ENCODE assay signal across 9 cellular contexts in the genomic region with DNA sequence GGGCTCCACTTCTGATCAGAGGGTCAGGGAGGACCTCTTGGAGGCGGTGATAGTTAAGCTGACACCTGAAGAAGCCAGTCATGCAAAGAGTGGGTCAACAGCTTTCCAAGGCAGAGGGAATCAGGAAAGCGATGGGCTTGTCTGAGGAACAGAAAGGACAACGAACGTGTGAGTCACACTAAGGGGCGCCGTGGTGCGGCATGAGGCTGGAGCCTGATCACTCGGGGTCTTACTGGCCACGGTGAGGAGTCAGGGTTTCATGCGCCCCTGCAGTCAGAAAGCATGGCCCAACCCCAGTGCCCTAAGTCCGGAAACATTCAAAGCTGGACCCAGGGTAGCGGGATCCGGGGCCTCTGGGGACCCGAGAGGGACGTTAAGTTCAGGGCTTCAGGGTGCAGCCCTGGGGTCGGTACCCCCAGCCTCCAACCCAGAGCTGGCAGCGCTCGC. TPM values are rescaled to one million over a fixed set of nuclear protein-coding genes. Genes with fewer than 3 reads are reported as not detected.
DNase-seq lines count a peak whose midpoint lies in the region; ATAC-seq, FAIRE-seq and TF ChIP-seq lines count a peak whose summit lies in the region.
"Had no signal": no experiment of that assay in that cellular context is flagged by ENCODE, and none has a peak within 500 bp of the region (broad histone marks: within the 10 kb centered on the region; RNA-seq: fewer than 3 reads in every experiment).

No MANE protein-coding gene starts in this region.

- H3K36me3 ChIP-seq in GM23248 (ENCODE audit: low read depth): no peaks in the 10 kb centered on the region
- no peaks in the 10 kb centered on the region for H3K36me3 ChIP-seq in hepatocyte (replicated peaks; ENCODE audit: insufficient read depth, low read depth)
- H3K36me3 ChIP-seq in smooth muscle cell (ENCODE audit: low read depth): no peaks in the 10 kb centered on the region

- H3K9me3 Mint-ChIP-seq in activated CD8-positive, alpha-beta T cell treated with anti-CD3 and anti-CD28 coated beads for 36 hours: no peaks in the 10 kb centered on the region

- H3K27me3 ChIP-seq in GM23248 (replicated peaks; ENCODE audit: insufficient read depth) (peaks cover 16% of the 10 kb centered on the region; the same call in 1 of the 2 replicates), hepatocyte (peaks cover 25% of the 10 kb centered on the region), smooth muscle cell (ENCODE audit: low read depth) (peaks cover 33% of the 10 kb centered on the region)

- intact Hi-C loops in activated CD8-positive, alpha-beta T cell treated with anti-CD3 and anti-CD28 coated beads for 36 hours (cut with micrococcal nuclease): no loop called here

- peak overlapping the region; percentile 60 for H3K9ac ChIP-seq in GM23248
- H3K9ac ChIP-seq in smooth muscle cell (ENCODE audit: low read depth): no peak overlapping the region

- H2AFZ ChIP-seq in GM23248 (peak overlapping the region; percentile 92), hepatocyte (peak overlapping the region; percentile 62), smooth muscle cell (ENCODE audit: low read depth) (peak overlapping the region; percentile 50)

- H3K4me3 ChIP-seq in AG09309 (ENCODE audit: control insufficient read depth, low read depth, low read length) (peak overlapping the region; percentile 65), GM23248 (peak overlapping the region; percentile 78), hepatocyte (peak overlapping the region; percentile 54), smooth muscle cell (peak overlapping the region; percentile 56)

- H3K27ac ChIP-seq in GM23248 (no peak overlapping the region), hepatocyte (no peak overlapping the region), smooth muscle cell (ENCODE audit: low read depth) (no peak overlapping the region)

- peaks cover 4% of the 10 kb centered on the region; the same call in 1 of the 2 replicates for H3K4me1 ChIP-seq in GM23248 (ENCODE audit: insufficient read depth)
- H3K4me1 ChIP-seq in hepatocyte (ENCODE audit: insufficient read depth): no peaks in the 10 kb centered on the region
- H3K4me1 ChIP-seq in smooth muscle cell (ENCODE audit: low read depth): no peaks in the 10 kb centered on the region

- H3F3A ChIP-seq in GM23248 (ENCODE audit: insufficient read depth): no peaks in the 10 kb centered on the region
- H3F3A ChIP-seq in smooth muscle cell (ENCODE audit: low read depth): no peaks in the 10 kb centered on the region

- H4K20me1 ChIP-seq in GM23248 (ENCODE audit: insufficient read depth): no peaks in the 10 kb centered on the region
- no peaks in the 10 kb centered on the region for H4K20me1 ChIP-seq in hepatocyte (ENCODE audit: insufficient read depth, poor library complexity, severe bottlenecking)
- no peaks in the 10 kb centered on the region for H4K20me1 ChIP-seq in smooth muscle cell (ENCODE audit: low read depth)

- no peak for DNase-seq in AG09309 (ENCODE audit: low read depth)
- peak; percentile 41 for DNase-seq in GM23248
- peak; percentile 35 for DNase-seq in activated CD8-positive, alpha-beta T cell treated with anti-CD3 and anti-CD28 coated beads for 36 hours
- DNase-seq in hepatocyte (ENCODE audit: low spot score): peak; percentile 41
- DNase-seq in smooth muscle cell (lab: John Stamatoyannopoulos, UW; ENCODE audit: unreplicated experiment): no peak
- no peak for DNase-seq in D721Med (ENCODE audit: insufficient read length, low spot score)
- no peak for DNase-seq in dedifferentiated amniotic fluid mesenchymal stem cell (ENCODE audit: extremely low spot score)
- no peak for DNase-seq in ureter (ENCODE audit: low spot score)

- CTCF ChIA-PET in activated CD8-positive, alpha-beta T cell treated with anti-CD3 and anti-CD28 coated beads for 36 hours (lab: Charles Lee): interaction anchor here (0.8 to 2.3 kb wide), 3 partner anchors 15 to 116 kb away, joined by 3 to 20 read pairs (median 3); no protein-coding TSS in a partner anchor

- H3K27ac Mint-ChIP-seq in activated CD8-positive, alpha-beta T cell treated with anti-CD3 and anti-CD28 coated beads for 36 hours: no peak overlapping the region

- H3K4me3 Mint-ChIP-seq in activated CD8-positive, alpha-beta T cell treated with anti-CD3 and anti-CD28 coated beads for 36 hours: peak overlapping the region; percentile 75

- no peaks in the 10 kb centered on the region for H3K79me2 ChIP-seq in GM23248 (ENCODE audit: insufficient read depth)
- H3K79me2 ChIP-seq in hepatocyte: no peaks in the 10 kb centered on the region
- H3K79me2 ChIP-seq in smooth muscle cell (ENCODE audit: low read depth): no peaks in the 10 kb centered on the region

- peak; percentile 57 for ATAC-seq in activated CD8-positive, alpha-beta T cell treated with anti-CD3 and anti-CD28 coated beads for 36 hours
- ATAC-seq: HCT116 had no signal

- TF ChIP-seq CTCF in AG09309 (IDR thresholded peaks at IDR 0.05; ENCODE audit: control insufficient read depth, insufficient read depth, low read depth, low read length, missing control alignments) (no peak), hepatocyte (IDR thresholded peaks at IDR 0.05; ENCODE audit: poor library complexity) (no peak), smooth muscle cell (IDR thresholded peaks at IDR 0.05; ENCODE audit: borderline replicate concordance, insufficient read depth, poor library complexity, severe bottlenecking) (no peak), D721Med (IDR thresholded peaks at IDR 0.05; ENCODE audit: insufficient read depth, missing control alignments) (no peak)
- no peak for TF ChIP-seq CTCF in activated CD8-positive, alpha-beta T cell treated with anti-CD3 and anti-CD28 coated beads for 36 hours (IDR thresholded peaks at IDR 0.05)

- H3K9me3 ChIP-seq in GM23248 (ENCODE audit: low read depth) (no peaks in the 10 kb centered on the region), hepatocyte (ENCODE audit: low read depth) (no peaks in the 10 kb centered on the region), smooth muscle cell (replicated peaks; ENCODE audit: low read depth) (no peaks in the 10 kb centered on the region)

- H3K9me2 ChIP-seq in GM23248 (ENCODE audit: insufficient read depth) (no peaks in the 10 kb centered on the region), hepatocyte (replicated peaks; ENCODE audit: insufficient read depth) (no peaks in the 10 kb centered on the region)

- in situ Hi-C loops in GM23248 (cut with MboI): no loop called here

- peaks cover 38% of the 10 kb centered on the region for H3K27me3 Mint-ChIP-seq in activated CD8-positive, alpha-beta T cell treated with anti-CD3 and anti-CD28 coated beads for 36 hours

- H3K4me1 Mint-ChIP-seq in activated CD8-positive, alpha-beta T cell treated with anti-CD3 and anti-CD28 coated beads for 36 hours (ENCODE audit: low read depth): peaks cover 7% of the 10 kb centered on the region

- H3K36me3 Mint-ChIP-seq in activated CD8-positive, alpha-beta T cell treated with anti-CD3 and anti-CD28 coated beads for 36 hours (ENCODE audit: low read depth): no peaks in the 10 kb centered on the region

- POLR2A ChIA-PET in activated CD8-positive, alpha-beta T cell treated with anti-CD3 and anti-CD28 coated beads for 36 hours (lab: Charles Lee): interaction anchor here (0.6 to 0.8 kb wide), 2 partner anchors 15 to 51 kb away, joined by 3 read pairs; no protein-coding TSS in a partner anchor

- no peak for FAIRE-seq in D721Med (lab: Jason Lieb, UNC)

- H3K4me2 ChIP-seq in GM23248 (ENCODE audit: unreplicated experiment) (peak overlapping the region; percentile 89), hepatocyte (peak overlapping the region; percentile 94), smooth muscle cell (peak overlapping the region; percentile 90)

- 1 to 2% methylated on average over 16 to 18 of the region's 18 CpGs for WGBS in GM23248 (ENCODE audit: low coverage in 1 of 2, low lambda C conversion rate in 2 of 2, missing lambda C conversion rate in 2 of 2), 2 experiments
- 4% methylated on average over 17 of the region's 18 CpGs for WGBS in hepatocyte (ENCODE audit: low lambda C conversion rate, missing lambda C conversion rate)
- 3% methylated on average over 15 of the region's 18 CpGs for WGBS in smooth muscle cell (ENCODE audit: low lambda C conversion rate)

RNA-seq across cellular contexts. Expression of a gene that starts 50.5 kb away (rescaled TPM):
- not detected in 2 replicates for total RNA-seq in GM23248 (2014; rRNA removed; shearing (Covaris generic))
- polyA plus RNA-seq in GM23248 (2016; fragmentation: Nextera tagmentation; extraction: Ambion mirVana): not detected in 2 replicates
- total RNA-seq in activated CD8-positive, alpha-beta T cell treated with anti-CD3 and anti-CD28 coated beads for 36 hours: not detected
- total RNA-seq in hepatocyte: not detected in 2 replicates
- not detected in 2 replicates for polyA plus RNA-seq in hepatocyte
- not detected in 2 replicates for total RNA-seq in smooth muscle cell
- not detected in 2 replicates for polyA plus RNA-seq in smooth muscle cell
- not detected for total RNA-seq in ureter

Comparison
In these comparisons a context has a peak if more than half of its experiments do, and no peak if none do; other contexts are left out.
1. DNase-seq: peak in GM23248 (single experiment), activated CD8-positive, alpha-beta T cell treated with anti-CD3 and anti-CD28 coated beads for 36 hours (single experiment) and hepatocyte (single experiment); none in AG09309 (single experiment), smooth muscle cell (single experiment), D721Med (single experiment), dedifferentiated amniotic fluid mesenchymal stem cell (single experiment) and ureter (single experiment).
2. Peak in every context shown above with its lines, with median percentiles within 50 percentile points of each other: H3K4me3 ChIP-seq, H2AFZ ChIP-seq and H3K4me2 ChIP-seq.